1 cellular context compared by ENCODE assay signal in the genomic region with DNA sequence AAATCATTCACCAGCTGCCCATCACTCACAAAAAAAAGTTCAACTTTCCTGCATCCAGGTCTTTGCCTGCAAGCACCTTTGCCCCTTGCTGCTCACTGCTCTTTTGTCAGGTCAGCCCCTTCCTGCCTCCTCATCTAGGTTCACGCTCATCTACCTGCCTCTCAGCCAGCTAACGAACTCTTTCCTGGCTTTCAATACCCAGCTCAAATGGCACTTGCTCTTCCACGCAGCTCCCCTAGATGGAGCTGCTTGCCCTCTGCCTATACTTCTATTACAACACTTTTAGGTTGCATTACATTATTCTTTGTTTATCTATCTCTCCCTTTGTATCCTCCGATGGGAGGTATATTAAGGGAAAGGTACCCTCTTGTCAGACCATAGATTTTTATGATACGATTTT.
TF ChIP-seq lines count a peak whose summit lies in the region.

No MANE protein-coding gene starts in this region.

TF ChIP-seq in SK-N-SH, 30 proteins besides CTCF, POLR2A, EP300 and RAD21 (continued from another document):
- TF ChIP-seq, protein P1, sequence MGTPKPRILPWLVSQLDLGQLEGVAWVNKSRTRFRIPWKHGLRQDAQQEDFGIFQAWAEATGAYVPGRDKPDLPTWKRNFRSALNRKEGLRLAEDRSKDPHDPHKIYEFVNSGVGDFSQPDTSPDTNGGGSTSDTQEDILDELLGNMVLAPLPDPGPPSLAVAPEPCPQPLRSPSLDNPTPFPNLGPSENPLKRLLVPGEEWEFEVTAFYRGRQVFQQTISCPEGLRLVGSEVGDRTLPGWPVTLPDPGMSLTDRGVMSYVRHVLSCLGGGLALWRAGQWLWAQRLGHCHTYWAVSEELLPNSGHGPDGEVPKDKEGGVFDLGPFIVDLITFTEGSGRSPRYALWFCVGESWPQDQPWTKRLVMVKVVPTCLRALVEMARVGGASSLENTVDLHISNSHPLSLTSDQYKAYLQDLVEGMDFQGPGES (IDR thresholded peaks at IDR 0.05; ENCODE audit: low read depth, low read length), result no peak
- TF ChIP-seq, protein P2, sequence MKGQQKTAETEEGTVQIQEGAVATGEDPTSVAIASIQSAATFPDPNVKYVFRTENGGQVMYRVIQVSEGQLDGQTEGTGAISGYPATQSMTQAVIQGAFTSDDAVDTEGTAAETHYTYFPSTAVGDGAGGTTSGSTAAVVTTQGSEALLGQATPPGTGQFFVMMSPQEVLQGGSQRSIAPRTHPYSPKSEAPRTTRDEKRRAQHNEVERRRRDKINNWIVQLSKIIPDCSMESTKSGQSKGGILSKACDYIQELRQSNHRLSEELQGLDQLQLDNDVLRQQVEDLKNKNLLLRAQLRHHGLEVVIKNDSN (IDR thresholded peaks at IDR 0.05; ENCODE audit: borderline replicate concordance, low read depth), result no peak
- TF ChIP-seq, protein P3, sequence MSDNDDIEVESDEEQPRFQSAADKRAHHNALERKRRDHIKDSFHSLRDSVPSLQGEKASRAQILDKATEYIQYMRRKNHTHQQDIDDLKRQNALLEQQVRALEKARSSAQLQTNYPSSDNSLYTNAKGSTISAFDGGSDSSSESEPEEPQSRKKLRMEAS (IDR thresholded peaks at IDR 0.05; ENCODE audit: low read depth), result no peak
- TF ChIP-seq TEAD4 (IDR thresholded peaks at IDR 0.05; ENCODE audit: borderline replicate concordance, insufficient read depth), result no peak
